Comparison of ENCODE assay signal across 20 cellular contexts in the genomic region with DNA sequence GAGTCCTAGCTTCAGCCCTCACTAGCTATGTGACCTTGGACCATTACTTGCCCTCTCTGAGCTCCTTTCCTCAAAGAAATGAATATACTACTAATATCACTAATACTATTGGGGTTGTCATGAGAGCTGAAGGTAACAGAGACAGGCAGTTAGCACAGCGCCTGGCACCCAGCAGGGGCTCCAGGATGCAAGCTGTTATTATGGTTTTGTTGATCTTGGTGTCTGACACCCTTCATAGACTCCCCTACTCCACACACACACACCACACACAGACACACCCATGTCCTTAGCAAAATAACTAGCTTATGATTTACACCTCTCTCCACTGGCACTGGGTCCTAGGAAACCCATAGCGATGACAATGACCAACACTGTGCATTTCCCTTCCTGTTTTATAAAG.
"Had no signal": no experiment of that assay in that cellular context is flagged by ENCODE, and none has a peak within 500 bp of the region (broad histone marks: within the 10 kb centered on the region; RNA-seq: fewer than 3 reads in every experiment).

No MANE protein-coding gene starts in this region.

- H3K4me1 ChIP-seq: adrenal gland, esophagus muscularis mucosa, left lung, testis, upper lobe of right lung had no signal

- H3K27ac ChIP-seq: adrenal gland, esophagus muscularis mucosa, left lung, neutrophil, stomach, testis, upper lobe of right lung had no signal

- H3K4me3 ChIP-seq: adrenal gland, esophagus muscularis mucosa, left lung, stomach, testis, upper lobe of right lung had no signal

- H3K36me3 Mint-ChIP-seq: activated naive CD4-positive, alpha-beta T cell treated with anti-CD3 and anti-CD28 coated beads, Interleukin-2, amount 50 U/mL, for 24 hours; natural killer cell had no signal

- H3K27me3 ChIP-seq: adrenal gland, esophagus muscularis mucosa, stomach, testis, upper lobe of right lung had no signal

- ATAC-seq: activated CD8-positive, alpha-beta T cell treated with anti-CD3 and anti-CD28 coated beads for 36 hours; activated T-cell treated with anti-CD3 and anti-CD28 coated beads, Interleukin-2, amount 50 U/mL, for 4 hours; left lung; natural killer cell; upper lobe of right lung had no signal

- H3K4me1 Mint-ChIP-seq: activated B cell treated with CpG ODN at 0.5 μM for 24 hours; activated naive CD4-positive, alpha-beta T cell treated with anti-CD3 and anti-CD28 coated beads, Interleukin-2, amount 50 U/mL, for 24 hours; natural killer cell had no signal

- H3K27ac Mint-ChIP-seq: activated B cell treated with CpG ODN at 0.5 μM for 24 hours; activated CD8-positive, alpha-beta T cell treated with anti-CD3 and anti-CD28 coated beads for 36 hours; activated naive CD4-positive, alpha-beta T cell treated with anti-CD3 and anti-CD28 coated beads, Interleukin-2, amount 50 U/mL, for 24 hours; natural killer cell had no signal

- H3K9me3 Mint-ChIP-seq: activated CD8-positive, alpha-beta T cell treated with anti-CD3 and anti-CD28 coated beads for 36 hours; activated naive CD4-positive, alpha-beta T cell treated with anti-CD3 and anti-CD28 coated beads, Interleukin-2, amount 50 U/mL, for 24 hours; activated T-cell treated with anti-CD3 and anti-CD28 coated beads, Interleukin-2, amount 50 U/mL, for 4 hours; natural killer cell had no signal

- DNase-seq: activated B cell treated with CpG ODN at 0.5 μM for 24 hours; activated CD4-positive, alpha-beta T cell treated with anti-CD3 and anti-CD28 coated beads for 48 hours; activated CD8-positive, alpha-beta T cell treated with anti-CD3 and anti-CD28 coated beads for 36 hours; activated effector memory CD4-positive, alpha-beta T cell treated with anti-CD3 and anti-CD28 coated beads, Interleukin-2, amount 50 U/mL, for 16 hours; activated T-cell treated with anti-CD3 and anti-CD28 coated beads, Interleukin-2, amount 50 U/mL, for 4 hours; adrenal gland; hippocampal formation; kidney; left lung; mammary epithelial cell; natural killer cell; retina; stimulated activated CD4-positive, alpha-beta T cell treated with anti-CD3 and anti-CD28 coated beads, Interleukin-12 subunit alpha, Interleukin-12 subunit beta, amount 100 ng/mL, for 4 hours; stimulated activated CD4-positive, alpha-beta T cell treated with anti-CD3 and anti-CD28 coated beads, Interleukin-2, amount 100 ng/mL, for 24 hours; stomach; testis; upper lobe of right lung had no signal

- H3K9me3 ChIP-seq: adrenal gland, esophagus muscularis mucosa, left lung, neutrophil, testis, upper lobe of right lung had no signal

- H3K4me3 Mint-ChIP-seq: activated B cell treated with CpG ODN at 0.5 μM for 24 hours; activated CD8-positive, alpha-beta T cell treated with anti-CD3 and anti-CD28 coated beads for 36 hours; activated naive CD4-positive, alpha-beta T cell treated with anti-CD3 and anti-CD28 coated beads, Interleukin-2, amount 50 U/mL, for 24 hours; activated T-cell treated with anti-CD3 and anti-CD28 coated beads, Interleukin-2, amount 50 U/mL, for 4 hours; natural killer cell had no signal

- H3K36me3 ChIP-seq: adrenal gland, esophagus muscularis mucosa, left lung, neutrophil, stomach, upper lobe of right lung had no signal
